Comparison of ENCODE assay signal across 8 cellular contexts in genomic region chr3:24264748-24265158, GRCh38.
A peak's percentile ranks its signal among the peaks of the same experiment; 100 is the strongest.
DNase-seq lines count a peak whose midpoint lies in the region; ATAC-seq, FAIRE-seq and TF ChIP-seq lines count a peak whose summit lies in the region.

No MANE protein-coding gene starts in this region.

- CTCF ChIA-PET in CD4-positive, alpha-beta memory T cell (lab: Charles Lee; ENCODE audit: partially characterized antibody): no interaction called here

- ATAC-seq in GM18909 (IDR thresholded peaks at IDR 0.05; ENCODE audit: poor library complexity, unreplicated experiment) (peak; percentile 79), HG03108 (IDR thresholded peaks at IDR 0.05; ENCODE audit: unreplicated experiment) (peak; percentile 61), pancreas (peak in 3 of 4 donors; percentile 74 to 91 (median 82))

- TF ChIP-seq POLR2A in esophagus squamous epithelium (IDR thresholded peaks at IDR 0.05): no peak

- H3K4me1 ChIP-seq in esophagus squamous epithelium: peaks cover 0 to 7% (median 0%) of the 10 kb centered on the region in 3 donors
- H3K4me1 ChIP-seq in pancreas: peaks cover 0 to 5% (median 0%) of the 10 kb centered on the region in 3 donors
- H3K4me1 ChIP-seq in CD4-positive, alpha-beta memory T cell (ENCODE audit: insufficient read depth, low read length): no peaks in the 10 kb centered on the region

- 52 to 56% methylated on average over 3 of the region's 3 CpGs for WGBS in esophagus squamous epithelium, 2 donors
- WGBS in pancreas, 2 donors: 45 to 52% methylated on average over 3 of the region's 3 CpGs

- FAIRE-seq in RCC 7860 (lab: Jason Lieb, UNC) (peak; percentile 16), pancreas (lab: Jason Lieb, UNC) (peak; percentile 49)

- H3K4me3 ChIP-seq in esophagus squamous epithelium: no peak overlapping the region
- H3K4me3 ChIP-seq in pancreas: no peak overlapping the region
- no peak overlapping the region for H3K4me3 ChIP-seq in CD4-positive, alpha-beta memory T cell (ENCODE audit: low read length in 2 of 2)

- H3K36me3 ChIP-seq in esophagus squamous epithelium (no peaks in the 10 kb centered on the region), pancreas (no peaks in the 10 kb centered on the region)
- no peaks in the 10 kb centered on the region for H3K36me3 ChIP-seq in CD4-positive, alpha-beta memory T cell (ENCODE audit: insufficient read depth, low read length)

- POLR2A ChIA-PET in CD4-positive, alpha-beta memory T cell (lab: Charles Lee; ENCODE audit: partially characterized antibody): no interaction called here

- no peaks in the 10 kb centered on the region for H3K36me3 Mint-ChIP-seq in CD4-positive, alpha-beta memory T cell

- H3K27ac Mint-ChIP-seq in CD4-positive, alpha-beta memory T cell: no peak overlapping the region

- H3K27me3 Mint-ChIP-seq in CD4-positive, alpha-beta memory T cell: peaks cover 5 to 7% of the 10 kb centered on the region in 2 donors

- H3K27me3 ChIP-seq in esophagus squamous epithelium (no peaks in the 10 kb centered on the region), pancreas (no peaks in the 10 kb centered on the region)
- H3K27me3 ChIP-seq in CD4-positive, alpha-beta memory T cell (ENCODE audit: insufficient read depth, low read length): no peaks in the 10 kb centered on the region

- TF ChIP-seq CTCF in esophagus squamous epithelium (IDR thresholded peaks at IDR 0.05): peak; percentile 16 to 80 (median 70)
- TF ChIP-seq CTCF in pancreas (IDR thresholded peaks at IDR 0.05): peak; percentile 42 to 57 (median 54)

- H3K9me3 ChIP-seq in esophagus squamous epithelium: no peaks in the 10 kb centered on the region
- no peaks in the 10 kb centered on the region for H3K9me3 ChIP-seq in pancreas
- H3K9me3 ChIP-seq in CD4-positive, alpha-beta memory T cell (ENCODE audit: control insufficient read depth in 1 of 2, low read length in 2 of 2): no peaks in the 10 kb centered on the region

- H3K4me1 Mint-ChIP-seq in CD4-positive, alpha-beta memory T cell: no peaks in the 10 kb centered on the region

- peaks cover 0 to 1% (median 0%) of the 10 kb centered on the region in 8 donors for H3K9me3 Mint-ChIP-seq in CD4-positive, alpha-beta memory T cell

- H3K27ac ChIP-seq in esophagus squamous epithelium (no peak overlapping the region), pancreas (no peak overlapping the region)
- H3K27ac ChIP-seq in CD4-positive, alpha-beta memory T cell (ENCODE audit: low read depth, low read length): no peak overlapping the region

- intact Hi-C loops in esophagus squamous epithelium (cut with DNase I): loop anchor here (10.0 kb wide), 1 partner anchor 370 kb away; no protein-coding TSS in a partner anchor
- intact Hi-C loops in pancreas (cut with DNase I): loop anchor here in 1 of 3 donors (5.0 kb wide), 1 partner anchor 93 kb away; no protein-coding TSS in a partner anchor
- intact Hi-C loops in CD4-positive, alpha-beta memory T cell (cut with micrococcal nuclease): no loop called here

- H3K4me3 Mint-ChIP-seq in CD4-positive, alpha-beta memory T cell: no peak overlapping the region

- DNase-seq in CMK (ENCODE audit: low read depth) (peak; percentile 22), RCC 7860 (ENCODE audit: low spot score) (no peak), esophagus squamous epithelium (lab: John Stamatoyannopoulos, UW) (no peak), pancreas (peak in 2 of 6 donors; percentile 12 to 15), islet precursor cell (no peak)
- DNase-seq in CD4-positive, alpha-beta memory T cell: no peak
